Comparison of ENCODE assay signal across 13 cellular contexts in the genomic region with DNA sequence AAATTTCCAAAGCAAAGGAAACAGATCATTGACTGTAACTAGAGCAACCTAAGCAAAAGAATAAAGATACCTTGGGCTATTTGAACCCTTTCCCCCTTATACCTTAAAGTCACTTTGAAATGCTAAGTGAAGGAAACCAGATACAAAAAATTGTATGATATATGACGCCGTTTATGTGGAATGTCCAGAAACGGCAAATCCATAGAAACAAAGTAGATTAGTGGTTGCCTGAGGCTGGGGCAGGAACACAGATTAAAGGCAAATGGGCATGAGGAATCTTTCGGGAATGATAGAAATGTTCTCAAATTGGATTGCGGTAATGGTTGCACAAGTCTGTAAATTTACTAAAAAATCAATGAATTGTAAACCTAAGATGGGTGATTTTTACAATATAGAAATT.
DNase-seq lines count a peak whose midpoint lies in the region; ATAC-seq and TF ChIP-seq lines count a peak whose summit lies in the region.
"Had no signal": no experiment of that assay in that cellular context is flagged by ENCODE, and none has a peak within 500 bp of the region (broad histone marks: within the 10 kb centered on the region; RNA-seq: fewer than 3 reads in every experiment).

No MANE protein-coding gene starts in this region.

- H3K27me3 ChIP-seq in SK-N-SH (ENCODE audit: insufficient read depth) (no peaks in the 10 kb centered on the region), skeletal muscle tissue (ENCODE audit: control insufficient read depth in 3 of 3, insufficient read depth in 3 of 3, low read length in 3 of 3) (no peaks in the 10 kb centered on the region)
- H3K27me3 ChIP-seq: gastrocnemius medialis, Peyer's patch had no signal

- no peaks in the 10 kb centered on the region for H4K20me1 ChIP-seq in SK-N-SH (ENCODE audit: insufficient read depth)

- H3K9ac ChIP-seq in SK-N-SH (peak overlapping the region; percentile 69; the same call in 1 of the 2 replicates), skeletal muscle tissue (ENCODE audit: low read depth in 1 of 3, low read length in 3 of 3) (no peak overlapping the region)

- peaks cover 25% of the 10 kb centered on the region for H3F3A ChIP-seq in SK-N-SH (replicated peaks; ENCODE audit: insufficient read depth)

- peaks cover 8% of the 10 kb centered on the region for H3K27me3 Mint-ChIP-seq in activated naive CD8-positive, alpha-beta T cell treated with anti-CD3 and anti-CD28 coated beads for 36 hours

- CTCF ChIA-PET in SK-N-SH (lab: Yijun Ruan, JAX) = no interaction called here

- H3K27ac Mint-ChIP-seq in activated naive CD8-positive, alpha-beta T cell treated with anti-CD3 and anti-CD28 coated beads for 36 hours = no peak overlapping the region
- H3K27ac Mint-ChIP-seq: memory B cell had no signal

- H2AFZ ChIP-seq in SK-N-SH (ENCODE audit: low read depth) = no peak overlapping the region

- H3K36me3 Mint-ChIP-seq in activated naive CD8-positive, alpha-beta T cell treated with anti-CD3 and anti-CD28 coated beads for 36 hours = no peaks in the 10 kb centered on the region
- H3K36me3 Mint-ChIP-seq: memory B cell had no signal

- peak; percentile 76 to 98 for TF ChIP-seq EP300 in SK-N-SH (IDR thresholded peaks at IDR 0.05; ENCODE audit: borderline replicate concordance in 1 of 2, low read depth in 1 of 2, low read length in 1 of 2)

- H3K4me1 Mint-ChIP-seq in activated naive CD8-positive, alpha-beta T cell treated with anti-CD3 and anti-CD28 coated beads for 36 hours = peaks cover 3% of the 10 kb centered on the region
- H3K4me1 Mint-ChIP-seq: memory B cell had no signal

- no peak overlapping the region for H3K4me3 Mint-ChIP-seq in activated naive CD8-positive, alpha-beta T cell treated with anti-CD3 and anti-CD28 coated beads for 36 hours
- H3K4me3 Mint-ChIP-seq: memory B cell had no signal

- peaks cover 0 to 8% of the 10 kb centered on the region in 2 experiments; a peak in 3 of 4 replicates for H3K4me1 ChIP-seq in SK-N-SH (ENCODE audit: control insufficient read depth in 1 of 2, insufficient read depth in 2 of 2, low read depth in 1 of 2, low read length in 1 of 2)
- H3K4me1 ChIP-seq in skeletal muscle tissue (ENCODE audit: control insufficient read depth in 3 of 3, insufficient read depth in 3 of 3, low read length in 3 of 3) = peaks cover 4 to 10% (median 5%) of the 10 kb centered on the region in 3 donors
- H3K4me1 ChIP-seq: Peyer's patch had no signal

- POLR2A ChIA-PET in SK-N-SH (lab: Yijun Ruan, JAX) = no interaction called here

- H3K9me3 ChIP-seq in SK-N-SH (no peaks in the 10 kb centered on the region), skeletal muscle tissue (ENCODE audit: control insufficient read depth in 3 of 3, low read length in 3 of 3) (no peaks in the 10 kb centered on the region)
- H3K9me3 ChIP-seq: gastrocnemius medialis, Peyer's patch had no signal

- ATAC-seq in GM21529 (IDR thresholded peaks at IDR 0.05; ENCODE audit: unreplicated experiment) = no peak

- TF ChIP-seq RAD21 in SK-N-SH (IDR thresholded peaks at IDR 0.05; ENCODE audit: low read length) = no peak

- DNase-seq in H4 (ENCODE audit: low spot score) = peak; percentile 87
- DNase-seq in SK-N-SH = no peak
- DNase-seq in fibroblast of the aortic adventitia (ENCODE audit: low read depth) = peak; percentile 90
- DNase-seq in activated naive CD8-positive, alpha-beta T cell treated with anti-CD3 and anti-CD28 coated beads for 36 hours = no peak
- DNase-seq in COLO668 (lab: John Stamatoyannopoulos, UW; ENCODE audit: unreplicated experiment) = no peak
- DNase-seq in NCI-H1092 (lab: John Stamatoyannopoulos, UW) = no peak
- DNase-seq: activated T-cell treated with anti-CD3 and anti-CD28 coated beads, Interleukin-2, amount 50 U/mL, for 48 hours; central memory CD4-positive, alpha-beta T cell; gastrocnemius medialis; Peyer's patch had no signal

- H3K9me2 ChIP-seq in SK-N-SH = no peaks in the 10 kb centered on the region

- H3K27ac ChIP-seq in SK-N-SH (ENCODE audit: low read depth in 2 of 2, low read length in 1 of 2) (peak overlapping the region; percentile 92 to 98), skeletal muscle tissue (ENCODE audit: low read depth, low read length) (peak overlapping the region; percentile 10)
- H3K27ac ChIP-seq: gastrocnemius medialis, Peyer's patch had no signal

- no peaks in the 10 kb centered on the region for H3K9me3 Mint-ChIP-seq in activated naive CD8-positive, alpha-beta T cell treated with anti-CD3 and anti-CD28 coated beads for 36 hours
- H3K9me3 Mint-ChIP-seq: memory B cell had no signal

- 8% methylated on average over 5 of the region's 5 CpGs for WGBS in SK-N-SH (ENCODE audit: low lambda C conversion rate)

- H3K4me2 ChIP-seq in SK-N-SH = peak overlapping the region; percentile 66

- H3K4me3 ChIP-seq in SK-N-SH (ENCODE audit: low read depth in 2 of 2, low read length in 1 of 2) = peak overlapping the region; percentile 4 to 9; a peak in 2 of 4 replicates
- H3K4me3 ChIP-seq in fibroblast of the aortic adventitia (ENCODE audit: low read depth, low read length) = no peak overlapping the region
- no peak overlapping the region for H3K4me3 ChIP-seq in skeletal muscle tissue (ENCODE audit: low read length in 3 of 3)
- H3K4me3 ChIP-seq: gastrocnemius medialis, Peyer's patch had no signal

- no peaks in the 10 kb centered on the region for H3K79me2 ChIP-seq in SK-N-SH (ENCODE audit: insufficient read depth)

- H3K36me3 ChIP-seq in SK-N-SH (replicated peaks in 1 of 2; ENCODE audit: control insufficient read depth in 1 of 2, insufficient read depth in 2 of 2, low read length in 1 of 2) (no peaks in the 10 kb centered on the region), skeletal muscle tissue (ENCODE audit: control insufficient read depth in 3 of 3, insufficient read depth in 3 of 3, low read length in 3 of 3) (no peaks in the 10 kb centered on the region)
- H3K36me3 ChIP-seq: gastrocnemius medialis, Peyer's patch had no signal

- TF ChIP-seq CTCF in SK-N-SH (IDR thresholded peaks at IDR 0.05) (no peak), fibroblast of the aortic adventitia (IDR thresholded peaks at IDR 0.05; ENCODE audit: insufficient read depth, low read length) (no peak)

TF ChIP-seq in SK-N-SH, 30 proteins besides CTCF, POLR2A, EP300 and RAD21 (continues in another document):
- peak; percentile 96 for TF ChIP-seq JUND (IDR thresholded peaks at IDR 0.05)
- TF ChIP-seq FOSL2 (IDR thresholded peaks at IDR 0.05; ENCODE audit: borderline replicate concordance, low read depth) = peak; percentile 88
- TF ChIP-seq FOXM1 (IDR thresholded peaks at IDR 0.05; ENCODE audit: low read depth) = peak; percentile 94
- peak; percentile 59; the same call in 1 of the 2 replicates for TF ChIP-seq POLR2AphosphoS5 (IDR thresholded peaks at IDR 0.05; ENCODE audit: low read depth, low read length)
- TF ChIP-seq NFIC (IDR thresholded peaks at IDR 0.05; ENCODE audit: borderline replicate concordance) = peak; percentile 78; the same call in 1 of the 2 replicates
- peak; percentile 57; the same call in 1 of the 2 replicates for TF ChIP-seq RXRA (IDR thresholded peaks at IDR 0.05; ENCODE audit: borderline replicate concordance, low read depth)
- TF ChIP-seq TEAD4 (IDR thresholded peaks at IDR 0.05; ENCODE audit: borderline replicate concordance, insufficient read depth) = peak; percentile 99
- TF ChIP-seq, protein P1, sequence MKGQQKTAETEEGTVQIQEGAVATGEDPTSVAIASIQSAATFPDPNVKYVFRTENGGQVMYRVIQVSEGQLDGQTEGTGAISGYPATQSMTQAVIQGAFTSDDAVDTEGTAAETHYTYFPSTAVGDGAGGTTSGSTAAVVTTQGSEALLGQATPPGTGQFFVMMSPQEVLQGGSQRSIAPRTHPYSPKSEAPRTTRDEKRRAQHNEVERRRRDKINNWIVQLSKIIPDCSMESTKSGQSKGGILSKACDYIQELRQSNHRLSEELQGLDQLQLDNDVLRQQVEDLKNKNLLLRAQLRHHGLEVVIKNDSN (IDR thresholded peaks at IDR 0.05; ENCODE audit: borderline replicate concordance, low read depth) = no peak
- TF ChIP-seq, protein P2, sequence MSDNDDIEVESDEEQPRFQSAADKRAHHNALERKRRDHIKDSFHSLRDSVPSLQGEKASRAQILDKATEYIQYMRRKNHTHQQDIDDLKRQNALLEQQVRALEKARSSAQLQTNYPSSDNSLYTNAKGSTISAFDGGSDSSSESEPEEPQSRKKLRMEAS (IDR thresholded peaks at IDR 0.05; ENCODE audit: low read depth) = no peak
- TF ChIP-seq MEF2A (IDR thresholded peaks at IDR 0.05; ENCODE audit: borderline replicate concordance, low read depth) = peak; percentile 73; the same call in 1 of the 2 replicates
- no peak for TF ChIP-seq MXI1 (IDR thresholded peaks at IDR 0.05; ENCODE audit: low read depth, low read length)
- no peak for TF ChIP-seq GATA2 (CRISPR knock-in tag; IDR thresholded peaks at IDR 0.05)
- TF ChIP-seq, protein P3, sequence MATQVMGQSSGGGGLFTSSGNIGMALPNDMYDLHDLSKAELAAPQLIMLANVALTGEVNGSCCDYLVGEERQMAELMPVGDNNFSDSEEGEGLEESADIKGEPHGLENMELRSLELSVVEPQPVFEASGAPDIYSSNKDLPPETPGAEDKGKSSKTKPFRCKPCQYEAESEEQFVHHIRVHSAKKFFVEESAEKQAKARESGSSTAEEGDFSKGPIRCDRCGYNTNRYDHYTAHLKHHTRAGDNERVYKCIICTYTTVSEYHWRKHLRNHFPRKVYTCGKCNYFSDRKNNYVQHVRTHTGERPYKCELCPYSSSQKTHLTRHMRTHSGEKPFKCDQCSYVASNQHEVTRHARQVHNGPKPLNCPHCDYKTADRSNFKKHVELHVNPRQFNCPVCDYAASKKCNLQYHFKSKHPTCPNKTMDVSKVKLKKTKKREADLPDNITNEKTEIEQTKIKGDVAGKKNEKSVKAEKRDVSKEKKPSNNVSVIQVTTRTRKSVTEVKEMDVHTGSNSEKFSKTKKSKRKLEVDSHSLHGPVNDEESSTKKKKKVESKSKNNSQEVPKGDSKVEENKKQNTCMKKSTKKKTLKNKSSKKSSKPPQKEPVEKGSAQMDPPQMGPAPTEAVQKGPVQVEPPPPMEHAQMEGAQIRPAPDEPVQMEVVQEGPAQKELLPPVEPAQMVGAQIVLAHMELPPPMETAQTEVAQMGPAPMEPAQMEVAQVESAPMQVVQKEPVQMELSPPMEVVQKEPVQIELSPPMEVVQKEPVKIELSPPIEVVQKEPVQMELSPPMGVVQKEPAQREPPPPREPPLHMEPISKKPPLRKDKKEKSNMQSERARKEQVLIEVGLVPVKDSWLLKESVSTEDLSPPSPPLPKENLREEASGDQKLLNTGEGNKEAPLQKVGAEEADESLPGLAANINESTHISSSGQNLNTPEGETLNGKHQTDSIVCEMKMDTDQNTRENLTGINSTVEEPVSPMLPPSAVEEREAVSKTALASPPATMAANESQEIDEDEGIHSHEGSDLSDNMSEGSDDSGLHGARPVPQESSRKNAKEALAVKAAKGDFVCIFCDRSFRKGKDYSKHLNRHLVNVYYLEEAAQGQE (IDR thresholded peaks at IDR 0.05; ENCODE audit: low read depth, low read length) = 0 out of 2 replicates have a peak, but pooled peaks have one; percentile 31

Comparison
In these comparisons a context has a peak if more than half of its experiments do, and no peak if none do; other contexts are left out.
1. DNase-seq: peak in H4 (single experiment) and fibroblast of the aortic adventitia (single experiment); none in SK-N-SH (single experiment), activated naive CD8-positive, alpha-beta T cell treated with anti-CD3 and anti-CD28 coated beads for 36 hours (single experiment), COLO668 (single experiment) and NCI-H1092 (single experiment).
2. H3K4me3 ChIP-seq: peak in SK-N-SH (2 of 2); none in fibroblast of the aortic adventitia (single experiment) and skeletal muscle tissue (0 of 3).